8 cellular contexts compared by ENCODE assay signal in genomic region chr7:130356760-130357611, GRCh38. TPM values are rescaled to one million over a fixed set of nuclear protein-coding genes. Genes with fewer than 3 reads are reported as not detected.
DNase-seq lines count a peak whose midpoint lies in the region; ATAC-seq and TF ChIP-seq lines count a peak whose summit lies in the region.

No MANE protein-coding gene starts in this region.

- no peaks in the 10 kb centered on the region for H3K4me1 Mint-ChIP-seq in stimulated activated naive B cell treated with anti-CD40 and anti-IgM and Interleukin-4, amounts not matched to agents 10 μg/mL and 1 μg/mL and 100 μg/mL, for 72 hours
- no peaks in the 10 kb centered on the region for H3K4me1 Mint-ChIP-seq in natural killer cell

- H3K27ac ChIP-seq in HUES64 (ENCODE audit: low read depth, low read length) (peak overlapping the region; percentile 63), suprapubic skin (peak overlapping the region; percentile 93)

- TF ChIP-seq POLR2A in suprapubic skin (IDR thresholded peaks at IDR 0.05) = no peak

- H3K27me3 Mint-ChIP-seq in stimulated activated naive B cell treated with anti-CD40 and anti-IgM and Interleukin-4, amounts not matched to agents 10 μg/mL and 1 μg/mL and 100 μg/mL, for 72 hours = peaks cover 3 to 4% of the 10 kb centered on the region in 2 donors
- H3K27me3 Mint-ChIP-seq in natural killer cell (ENCODE audit: low read depth in 2 of 2) = peaks cover 0 to 4% of the 10 kb centered on the region in 2 donors

- no peaks in the 10 kb centered on the region for H3K36me3 Mint-ChIP-seq in stimulated activated naive B cell treated with anti-CD40 and anti-IgM and Interleukin-4, amounts not matched to agents 10 μg/mL and 1 μg/mL and 100 μg/mL, for 72 hours
- H3K36me3 Mint-ChIP-seq in natural killer cell = no peaks in the 10 kb centered on the region

- TF ChIP-seq EP300 in suprapubic skin (IDR thresholded peaks at IDR 0.05) = no peak

- TF ChIP-seq CTCF in kidney epithelial cell (IDR thresholded peaks at IDR 0.05; ENCODE audit: insufficient read depth, low read length, poor library complexity, severe bottlenecking) = no peak
- TF ChIP-seq CTCF in suprapubic skin (IDR thresholded peaks at IDR 0.05) = no peak
- no peak for TF ChIP-seq CTCF in natural killer cell (IDR thresholded peaks at IDR 0.05)

- H3K27ac Mint-ChIP-seq in stimulated activated naive B cell treated with anti-CD40 and anti-IgM and Interleukin-4, amounts not matched to agents 10 μg/mL and 1 μg/mL and 100 μg/mL, for 72 hours = no peak overlapping the region
- H3K27ac Mint-ChIP-seq in natural killer cell = no peak overlapping the region

- H3K4me1 ChIP-seq in HUES64 (ENCODE audit: insufficient read depth, low read length) = peaks cover 23% of the 10 kb centered on the region
- H3K4me1 ChIP-seq in suprapubic skin = peaks cover 38% of the 10 kb centered on the region

- H3K27me3 ChIP-seq in HUES64 (ENCODE audit: insufficient read depth, low read length) (no peaks in the 10 kb centered on the region), kidney epithelial cell (ENCODE audit: control insufficient read depth, insufficient read depth, low read length) (no peaks in the 10 kb centered on the region), suprapubic skin (no peaks in the 10 kb centered on the region)

- H3K36me3 ChIP-seq in HUES64 (ENCODE audit: insufficient read depth, low read length) = no peaks in the 10 kb centered on the region
- no peaks in the 10 kb centered on the region for H3K36me3 ChIP-seq in kidney epithelial cell (ENCODE audit: control insufficient read depth, insufficient read depth, low read length)
- H3K36me3 ChIP-seq in suprapubic skin = no peaks in the 10 kb centered on the region

- ATAC-seq in HG02981 (IDR thresholded peaks at IDR 0.05; ENCODE audit: unreplicated experiment) (no peak), natural killer cell (no peak)
- ATAC-seq in stimulated activated naive B cell treated with anti-CD40 and anti-IgM and Interleukin-4, amounts not matched to agents 10 μg/mL and 1 μg/mL and 100 μg/mL, for 72 hours (replicated peaks) = no peak

- 0 out of 2 replicates have a peak, but pooled peaks cover 2% of the 10 kb centered on the region for H3K9me3 ChIP-seq in HUES64 (ENCODE audit: insufficient read depth, low read depth, low read length)
- H3K9me3 ChIP-seq in suprapubic skin = peaks cover 3% of the 10 kb centered on the region

- H3K4me3 Mint-ChIP-seq in stimulated activated naive B cell treated with anti-CD40 and anti-IgM and Interleukin-4, amounts not matched to agents 10 μg/mL and 1 μg/mL and 100 μg/mL, for 72 hours = no peak overlapping the region
- H3K4me3 Mint-ChIP-seq in natural killer cell = no peak overlapping the region

- H3K4me3 ChIP-seq in HUES64 (ENCODE audit: low read length) (no peak overlapping the region), kidney epithelial cell (ENCODE audit: low read depth, low read length) (no peak overlapping the region), suprapubic skin (no peak overlapping the region)

- DNase-seq in astrocyte of the hippocampus (ENCODE audit: low read depth, low spot score) (peak; percentile 87), kidney epithelial cell (ENCODE audit: low read depth) (peak; percentile 76), suprapubic skin (ENCODE audit: low spot score in 2 of 2) (peak; percentile 81 to 84), natural killer cell (no peak)
- DNase-seq in stimulated activated naive B cell treated with anti-CD40 and anti-IgM and Interleukin-4, amounts not matched to agents 10 μg/mL and 1 μg/mL and 100 μg/mL, for 72 hours = no peak
- no peak for DNase-seq in effector CD8-positive, alpha-beta T cell (lab: John Stamatoyannopoulos, UW)

- peak overlapping the region; percentile 32; the same call in 1 of the 2 replicates for H3K9ac ChIP-seq in HUES64 (ENCODE audit: low read depth, low read length)

- 85% methylated on average over 16 of the region's 17 CpGs for WGBS in HUES64
- 42% methylated on average over 17 of the region's 17 CpGs for WGBS in suprapubic skin

- intact Hi-C loops in natural killer cell (cut with micrococcal nuclease) = loop anchor here (5.0 kb wide), 1 partner anchor 50 kb away; no protein-coding TSS in a partner anchor

- H3K9me3 Mint-ChIP-seq in stimulated activated naive B cell treated with anti-CD40 and anti-IgM and Interleukin-4, amounts not matched to agents 10 μg/mL and 1 μg/mL and 100 μg/mL, for 72 hours = peaks cover 9 to 18% of the 10 kb centered on the region in 2 donors
- H3K9me3 Mint-ChIP-seq in natural killer cell = peaks cover 0 to 7% of the 10 kb centered on the region in 2 donors

RNA-seq across cellular contexts. Expression of gene CPA5, which starts 12.4 kb away (rescaled TPM):
- polyA plus RNA-seq in HUES64 (2013, experiment 1 of 2) = not detected
- polyA plus RNA-seq in HUES64 (2013, experiment 2 of 2) = not detected
- total RNA-seq in kidney epithelial cell (not detected in 2 replicates), suprapubic skin (under 1 TPM in 1 of 4 donors, not detected in 3; 0.30 TPM), natural killer cell (not detected)

RNA-seq across cellular contexts. Expression of gene CPA1, which starts 23.3 kb away (rescaled TPM):
- 0.30 TPM for polyA plus RNA-seq in HUES64 (2013, experiment 1 of 2)
- polyA plus RNA-seq in HUES64 (2013, experiment 2 of 2) = not detected
- total RNA-seq in kidney epithelial cell (not detected in 2 replicates), suprapubic skin (not detected), natural killer cell (not detected)

Comparison
In these comparisons a context has a peak if more than half of its experiments do, and no peak if none do; other contexts are left out.
1. DNase-seq: peak in astrocyte of the hippocampus (single experiment), kidney epithelial cell (single experiment) and suprapubic skin (2 of 2); none in stimulated activated naive B cell treated with anti-CD40 and anti-IgM and Interleukin-4, amounts not matched to agents 10 μg/mL and 1 μg/mL and 100 μg/mL, for 72 hours (single experiment), effector CD8-positive, alpha-beta T cell (single experiment) and natural killer cell (single experiment).